Comparison of ENCODE assay signal across 8 cellular contexts in the genomic region with DNA sequence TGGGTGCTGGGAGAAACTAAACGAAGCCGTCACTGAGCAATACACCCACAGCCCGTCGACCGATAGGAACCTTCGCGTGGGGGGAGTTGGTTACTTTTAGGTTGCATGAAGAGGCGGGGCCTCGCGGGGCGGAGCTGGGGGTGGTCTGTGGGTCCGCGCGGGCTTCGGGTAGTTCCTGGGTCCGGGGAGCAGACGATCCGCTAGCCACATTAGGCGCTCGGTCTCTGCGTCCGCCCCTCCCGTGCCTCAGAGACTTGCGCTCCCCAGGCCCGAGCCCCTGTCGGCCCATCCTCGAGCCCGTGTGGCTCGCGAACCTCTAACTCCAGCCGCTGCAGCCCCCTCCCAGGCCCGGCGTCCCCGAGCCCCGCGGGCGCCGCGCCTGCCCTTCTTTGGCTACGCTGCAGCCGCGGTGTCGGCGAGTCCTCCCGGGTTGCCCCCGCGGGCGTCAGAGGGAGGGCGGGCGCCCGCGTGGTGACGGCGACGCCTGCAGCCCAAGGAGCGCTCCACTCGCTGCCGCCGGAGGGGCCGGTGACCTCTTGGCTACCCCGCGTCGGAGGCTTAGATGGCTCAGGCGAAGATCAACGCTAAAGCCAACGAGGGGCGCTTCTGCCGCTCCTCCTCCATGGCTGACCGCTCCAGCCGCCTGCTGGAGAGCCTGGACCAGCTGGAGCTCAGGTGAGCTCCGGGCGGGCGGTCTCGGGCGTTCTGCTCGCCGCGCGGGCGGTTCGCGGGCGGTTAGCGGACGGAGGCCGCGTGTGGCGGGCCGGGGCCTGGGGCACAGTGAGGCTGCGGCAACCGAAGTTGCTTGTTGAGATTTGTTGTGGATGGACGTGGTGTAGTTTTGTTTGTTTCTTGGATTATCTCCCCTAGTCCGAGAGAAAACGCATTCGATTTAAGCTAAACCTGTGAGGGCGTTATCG. TPM values are rescaled to one million over a fixed set of nuclear protein-coding genes. Genes with fewer than 3 reads are reported as not detected.
DNase-seq lines count a peak whose midpoint lies in the region; ATAC-seq, FAIRE-seq and TF ChIP-seq lines count a peak whose summit lies in the region.

A gene (plus strand): TSS at position 191 of the 920 bp plus-strand sequence. CDS start 372 bp downstream, at position 563.

- FAIRE-seq in GM12892 (lab: Jason Lieb, UNC): peak; percentile 92
- no peak for FAIRE-seq in urothelium cell line (lab: Jason Lieb, UNC)

- intact Hi-C loops in psoas muscle (cut with DNase I): loop anchor here (2.0 to 10.0 kb wide), 3 partner anchors 142 to 492 kb away; a partner anchor contains a TSS

- H3K4me3 Mint-ChIP-seq in T-helper 1 cell treated with Interleukin-12 subunit alpha and Interleukin-12 subunit beta and Interleukin-4 antibody, amounts not matched to agents 30 μg/mL and 1 μg/mL, for 36 hours: peak within 1 kb of the TSS; percentile 94

- 1% methylated on average over 81 to 97 of the region's 97 CpGs for WGBS in psoas muscle, 3 donors

- peak within 1 kb of the TSS; percentile 91 for H3K27ac Mint-ChIP-seq in T-helper 1 cell treated with Interleukin-12 subunit alpha and Interleukin-12 subunit beta and Interleukin-4 antibody, amounts not matched to agents 30 μg/mL and 1 μg/mL, for 36 hours

- peak; percentile 94 for TF ChIP-seq POLR2A in GM12892 (IDR thresholded peaks at IDR 0.05; ENCODE audit: low read depth, low read length)

- H3K4me1 Mint-ChIP-seq in T-helper 1 cell treated with Interleukin-12 subunit alpha and Interleukin-12 subunit beta and Interleukin-4 antibody, amounts not matched to agents 30 μg/mL and 1 μg/mL, for 36 hours (ENCODE audit: low read depth): peaks cover 46% of the 10 kb centered on the region

- H3K27me3 ChIP-seq in right atrium auricular region (no peaks in the 10 kb centered on the region), psoas muscle (ENCODE audit: insufficient read depth in 3 of 3, low read length in 2 of 3) (no peaks in the 10 kb centered on the region)

- peaks cover 0 to 19% of the 10 kb centered on the region in 2 donors for H3K4me1 ChIP-seq in right atrium auricular region
- H3K4me1 ChIP-seq in psoas muscle: peaks cover 12% of the 10 kb centered on the region

- H3K27me3 Mint-ChIP-seq in T-helper 1 cell treated with Interleukin-12 subunit alpha and Interleukin-12 subunit beta and Interleukin-4 antibody, amounts not matched to agents 30 μg/mL and 1 μg/mL, for 36 hours (ENCODE audit: low read depth): no peaks in the 10 kb centered on the region

- H3K36me3 Mint-ChIP-seq in T-helper 1 cell treated with Interleukin-12 subunit alpha and Interleukin-12 subunit beta and Interleukin-4 antibody, amounts not matched to agents 30 μg/mL and 1 μg/mL, for 36 hours (ENCODE audit: low read depth): peaks cover 13% of the 10 kb centered on the region

- ATAC-seq in HG02763 (IDR thresholded peaks at IDR 0.05; ENCODE audit: unreplicated experiment) (peak; percentile 87), psoas muscle (peak; percentile 96 to 98 (median 96))

- DNase-seq in GM12892 (ENCODE audit: insufficient read length): peak; percentile 71
- DNase-seq in NCI-H1417 treated with DMSO at 0.1 percent for 48 hours (lab: John Stamatoyannopoulos, UW): peak; percentile 67
- peak in 55 of 56 donors; percentile 23 to 85 (median 68) for DNase-seq in amygdala (lab: John Stamatoyannopoulos, UW)
- DNase-seq in right atrium auricular region (ENCODE audit: low spot score): peak; percentile 92
- peak; percentile 90 to 94 for DNase-seq in psoas muscle
- peak; percentile 92 for DNase-seq in urothelium cell line (ENCODE audit: low spot score)

- H3K27ac ChIP-seq in right atrium auricular region: peak within 1 kb of the TSS; percentile 91 to 96
- H3K27ac ChIP-seq in psoas muscle: peak within 1 kb of the TSS; percentile 93

- H3K9me3 ChIP-seq in right atrium auricular region (no peaks in the 10 kb centered on the region), psoas muscle (no peaks in the 10 kb centered on the region)

- TF ChIP-seq CTCF in right atrium auricular region (IDR thresholded peaks at IDR 0.05) (peak in 1 of 2 donors; percentile 41), psoas muscle (IDR thresholded peaks at IDR 0.05) (peak; percentile 38)

- H3K4me3 ChIP-seq in right atrium auricular region: peak within 1 kb of the TSS; percentile 70 to 74
- H3K4me3 ChIP-seq in psoas muscle: peak within 1 kb of the TSS; percentile 89

- no peaks in the 10 kb centered on the region for H3K9me3 Mint-ChIP-seq in T-helper 1 cell treated with Interleukin-12 subunit alpha and Interleukin-12 subunit beta and Interleukin-4 antibody, amounts not matched to agents 30 μg/mL and 1 μg/mL, for 36 hours

- H3K36me3 ChIP-seq in right atrium auricular region (no peaks in the 10 kb centered on the region), psoas muscle (ENCODE audit: insufficient read depth in 1 of 2, low read depth in 1 of 2) (peaks cover 0 to 16% of the 10 kb centered on the region in 2 donors)

RNA-seq across cellular contexts. Expression of the gene that starts here (rescaled TPM):
- polyA plus RNA-seq in GM12892 (2012; ENCODE audit: missing spikeins): 7.7 TPM
- 10 to 100 TPM; 12.3 to 16.4 TPM for total RNA-seq in right atrium auricular region
- 1 to 10 TPM; 7.3 to 9.3 (median 8.5) TPM for total RNA-seq in psoas muscle
- 10 to 100 TPM in 1 of 3 donors, 1 to 10 TPM in 2; 5.8 to 17.6 (median 6.4) TPM for polyA plus RNA-seq in psoas muscle

Comparison
In these comparisons a context has a peak if more than half of its experiments do, and no peak if none do; other contexts are left out.
1. Peak in every context shown above with its lines: DNase-seq, ATAC-seq, H3K4me3 ChIP-seq and H3K27ac ChIP-seq.